In genomic region chr19:6232567-6232966, GRCh38 we compare ENCODE assay signal across 1 cellular context.
TF ChIP-seq lines count a peak whose summit lies in the region.

No MANE protein-coding gene starts in this region.

TF ChIP-seq in WTC11, 78 proteins besides CTCF, POLR2A, EP300 and RAD21 (continued from another document):
- TF ChIP-seq IRF2 (CRISPR knock-in tag; IDR thresholded peaks at IDR 0.05; ENCODE audit: borderline replicate concordance, low read depth) (no peak), SOX15 (CRISPR knock-in tag; IDR thresholded peaks at IDR 0.05) (no peak), ZNF512 (CRISPR knock-in tag; IDR thresholded peaks at IDR 0.05; ENCODE audit: borderline replicate concordance) (no peak), NFE2L1 (CRISPR knock-in tag; IDR thresholded peaks at IDR 0.05) (no peak), GTF2I (CRISPR knock-in tag; conservative IDR thresholded peaks at IDR 0.05) (no peak), KAT7 (CRISPR knock-in tag; IDR thresholded peaks at IDR 0.05; ENCODE audit: borderline replicate concordance) (no peak), ZNF416 (CRISPR knock-in tag; IDR thresholded peaks at IDR 0.05) (no peak), FOXP4 (CRISPR knock-in tag; IDR thresholded peaks at IDR 0.05) (no peak), TEAD1 (CRISPR knock-in tag; IDR thresholded peaks at IDR 0.05) (no peak), E2F1 (CRISPR knock-in tag; IDR thresholded peaks at IDR 0.05) (no peak)
TF ChIP-seq in WTC11: peak in this region for 0.
